Comparison of ENCODE assay signal across 22 cellular contexts in genomic region chr13:93673885-93674284, GRCh38.
"Had no signal": no experiment of that assay in that cellular context is flagged by ENCODE, and none has a peak within 500 bp of the region (broad histone marks: within the 10 kb centered on the region; RNA-seq: fewer than 3 reads in every experiment).

No MANE protein-coding gene starts in this region.

- H3K4me3 Mint-ChIP-seq: memory B cell; naive thymus-derived CD4-positive, alpha-beta T cell; neural crest cell; stimulated activated effector memory CD8-positive, alpha-beta T cell treated with anti-CD3 and anti-CD28 coated beads, Interleukin-12 subunit alpha, Interleukin-12 subunit beta, amount 100 ng/mL, for 72 hours had no signal

- H3K4me3 ChIP-seq: lung, prostate gland, sigmoid colon, stomach, thyroid gland, vagina had no signal

- ATAC-seq: left lobe of liver; naive thymus-derived CD4-positive, alpha-beta T cell; right cardiac atrium; stimulated activated effector memory CD8-positive, alpha-beta T cell treated with anti-CD3 and anti-CD28 coated beads, Interleukin-12 subunit alpha, Interleukin-12 subunit beta, amount 100 ng/mL, for 72 hours had no signal

- DNase-seq: cortex of kidney; effector CD4-positive, alpha-beta T cell; kidney; midbrain; naive thymus-derived CD4-positive, alpha-beta T cell; right cardiac atrium; sigmoid colon; stimulated activated CD4-positive, alpha-beta T cell treated with anti-CD3 and anti-CD28 coated beads, Interleukin-2, amount 100 ng/mL, for 24 hours; stimulated activated CD4-positive, alpha-beta T cell treated with anti-CD3 and anti-CD28 coated beads, Interleukin-4, amount 100 ng/mL, for 24 hours; stimulated activated naive CD4-positive, alpha-beta T cell treated with Interleukin-2 at 50 U/mL for 16 hours; stomach; thyroid gland; trophoblast cell had no signal

- H3K4me1 Mint-ChIP-seq: memory B cell; neural crest cell; stimulated activated effector memory CD8-positive, alpha-beta T cell treated with anti-CD3 and anti-CD28 coated beads, Interleukin-12 subunit alpha, Interleukin-12 subunit beta, amount 100 ng/mL, for 72 hours had no signal

- H3K27ac Mint-ChIP-seq: memory B cell; naive thymus-derived CD4-positive, alpha-beta T cell; stimulated activated effector memory CD8-positive, alpha-beta T cell treated with anti-CD3 and anti-CD28 coated beads, Interleukin-12 subunit alpha, Interleukin-12 subunit beta, amount 100 ng/mL, for 72 hours had no signal

- H3K4me1 ChIP-seq: parathyroid adenoma, prostate gland, stomach, thyroid gland, vagina had no signal

- H3K27ac ChIP-seq: neutrophil, parathyroid adenoma, prostate gland, sigmoid colon, stomach, thyroid gland, vagina had no signal

- H3K27me3 Mint-ChIP-seq: memory B cell had no signal

- H3K9me3 ChIP-seq: neutrophil, prostate gland, sigmoid colon, stomach, thyroid gland, vagina had no signal

- H3K79me2 ChIP-seq: parathyroid adenoma had no signal

- H2AFZ ChIP-seq: parathyroid adenoma had no signal

- H3K36me3 ChIP-seq: neutrophil, prostate gland, sigmoid colon, stomach, thyroid gland, vagina had no signal

- H3K36me3 Mint-ChIP-seq: memory B cell; naive thymus-derived CD4-positive, alpha-beta T cell; stimulated activated effector memory CD8-positive, alpha-beta T cell treated with anti-CD3 and anti-CD28 coated beads, Interleukin-12 subunit alpha, Interleukin-12 subunit beta, amount 100 ng/mL, for 72 hours had no signal

- H3K9ac ChIP-seq: parathyroid adenoma had no signal

- H3K9me3 Mint-ChIP-seq: neural crest cell; stimulated activated effector memory CD8-positive, alpha-beta T cell treated with anti-CD3 and anti-CD28 coated beads, Interleukin-12 subunit alpha, Interleukin-12 subunit beta, amount 100 ng/mL, for 72 hours had no signal

- H3K27me3 ChIP-seq: neutrophil, sigmoid colon, stomach, thyroid gland, vagina had no signal
